ENCODE assay signal across 8 cellular contexts in genomic region chr6:111837641-111838500, GRCh38. TPM values are rescaled to one million over a fixed set of nuclear protein-coding genes. Genes with fewer than 3 reads are reported as not detected.
DNase-seq lines count a peak whose midpoint lies in the region; ATAC-seq and TF ChIP-seq lines count a peak whose summit lies in the region.

No MANE protein-coding gene starts in this region.

- peaks cover 4% of the 10 kb centered on the region for H3K36me3 Mint-ChIP-seq in chondrocyte (ENCODE audit: low read depth)

- H3K9me3 ChIP-seq in Karpas-422 (ENCODE audit: low read length) (no peaks in the 10 kb centered on the region), mesodermal cell (ENCODE audit: control insufficient read depth, low read length) (no peaks in the 10 kb centered on the region)

- TF ChIP-seq CTCF in GM12864 (IDR thresholded peaks at IDR 0.05; ENCODE audit: low read depth, low read length, missing control alignments) (no peak), chondrocyte (IDR thresholded peaks at IDR 0.05) (no peak)

- H3K27me3 ChIP-seq in Karpas-422 (ENCODE audit: low read length) = no peaks in the 10 kb centered on the region

- no peak overlapping the region for H2AFZ ChIP-seq in Karpas-422 (ENCODE audit: low read length)

- H3K79me2 ChIP-seq in Karpas-422 (ENCODE audit: low read length) = peaks cover 100% of the 10 kb centered on the region

- H3K4me1 Mint-ChIP-seq in chondrocyte (ENCODE audit: low read depth) = peaks cover 16% of the 10 kb centered on the region

- H3K27ac ChIP-seq in Karpas-422 (ENCODE audit: low read length) (0 out of 2 replicates have a peak overlapping the region, but pooled peaks have one; percentile 1), mesodermal cell (ENCODE audit: low read depth, low read length, severe bottlenecking) (peak overlapping the region; percentile 42)

- no peaks in the 10 kb centered on the region for H3K9me2 ChIP-seq in Karpas-422 (replicated peaks; ENCODE audit: insufficient read depth, low read length)

- H3K4me3 Mint-ChIP-seq in chondrocyte (ENCODE audit: unreplicated experiment) = no peak overlapping the region

- WGBS in mesodermal cell (ENCODE audit: insufficient coverage in 2 of 2), 2 experiments = 93 to 94% methylated on average over 5 to 8 of the region's 8 CpGs

- H3K27ac Mint-ChIP-seq in chondrocyte (ENCODE audit: unreplicated experiment) = no peak overlapping the region

- H3K27me3 Mint-ChIP-seq in chondrocyte (ENCODE audit: low read depth) = no peaks in the 10 kb centered on the region

- no peak overlapping the region for H3K4me2 ChIP-seq in Karpas-422 (ENCODE audit: low read depth, low read length, poor library complexity, severe bottlenecking)

- no peak overlapping the region for H3K4me3 ChIP-seq in GM12864 (ENCODE audit: low read depth, low read length)
- H3K4me3 ChIP-seq in Karpas-422 (ENCODE audit: low read length) = no peak overlapping the region
- H3K4me3 ChIP-seq in mesodermal cell (ENCODE audit: extremely low read depth, insufficient read depth, low read length, poor library complexity, severe bottlenecking) = no peak overlapping the region

- no peaks in the 10 kb centered on the region for H4K20me1 ChIP-seq in Karpas-422 (ENCODE audit: insufficient read depth, low read depth, low read length)

- no peak overlapping the region for H3K9ac ChIP-seq in Karpas-422 (ENCODE audit: low read length)

- H3K4me1 ChIP-seq in Karpas-422 (ENCODE audit: low read length) = peaks cover 55% of the 10 kb centered on the region
- peaks cover 51% of the 10 kb centered on the region for H3K4me1 ChIP-seq in mesodermal cell (ENCODE audit: control insufficient read depth, insufficient read depth, low read length, poor library complexity, severe bottlenecking)

- H3K9me3 Mint-ChIP-seq in chondrocyte (ENCODE audit: low read depth) = no peaks in the 10 kb centered on the region

- no peaks in the 10 kb centered on the region for H3K36me3 ChIP-seq in Karpas-422 (ENCODE audit: insufficient read depth, low read length)
- peaks cover 43% of the 10 kb centered on the region for H3K36me3 ChIP-seq in mesodermal cell (ENCODE audit: control insufficient read depth, insufficient read depth, low read length)

- DNase-seq in GM12864 (ENCODE audit: low read depth) (peak; percentile 38), Karpas-422 (no peak), DMS53 treated with DMSO at 0.1 percent for 48 hours (lab: John Stamatoyannopoulos, UW; ENCODE audit: unreplicated experiment) (no peak), RPMI8226 (no peak), activated gamma-delta T cell (lab: John Stamatoyannopoulos, UW) (no peak), chondrocyte (ENCODE audit: low spot score) (no peak)

- peak; percentile 68 for ATAC-seq in GM21619 (IDR thresholded peaks at IDR 0.05; ENCODE audit: unreplicated experiment)

RNA-seq across cellular contexts. Expression of gene FYN, which starts 35.4 kb away (rescaled TPM):
- 249 and 311 TPM in 2 replicates for total RNA-seq in Karpas-422 (2014; rRNA removed; shearing (Covaris generic); ENCODE audit: low replicate concordance)
- 145 TPM for polyA plus RNA-seq in mesodermal cell (2013, experiment 1 of 2)
- 124 TPM for polyA plus RNA-seq in mesodermal cell (2013, experiment 2 of 2)
- 79.1 to 111 TPM (median 109 TPM) in 3 replicates for total RNA-seq in chondrocyte
